In the genomic region with DNA sequence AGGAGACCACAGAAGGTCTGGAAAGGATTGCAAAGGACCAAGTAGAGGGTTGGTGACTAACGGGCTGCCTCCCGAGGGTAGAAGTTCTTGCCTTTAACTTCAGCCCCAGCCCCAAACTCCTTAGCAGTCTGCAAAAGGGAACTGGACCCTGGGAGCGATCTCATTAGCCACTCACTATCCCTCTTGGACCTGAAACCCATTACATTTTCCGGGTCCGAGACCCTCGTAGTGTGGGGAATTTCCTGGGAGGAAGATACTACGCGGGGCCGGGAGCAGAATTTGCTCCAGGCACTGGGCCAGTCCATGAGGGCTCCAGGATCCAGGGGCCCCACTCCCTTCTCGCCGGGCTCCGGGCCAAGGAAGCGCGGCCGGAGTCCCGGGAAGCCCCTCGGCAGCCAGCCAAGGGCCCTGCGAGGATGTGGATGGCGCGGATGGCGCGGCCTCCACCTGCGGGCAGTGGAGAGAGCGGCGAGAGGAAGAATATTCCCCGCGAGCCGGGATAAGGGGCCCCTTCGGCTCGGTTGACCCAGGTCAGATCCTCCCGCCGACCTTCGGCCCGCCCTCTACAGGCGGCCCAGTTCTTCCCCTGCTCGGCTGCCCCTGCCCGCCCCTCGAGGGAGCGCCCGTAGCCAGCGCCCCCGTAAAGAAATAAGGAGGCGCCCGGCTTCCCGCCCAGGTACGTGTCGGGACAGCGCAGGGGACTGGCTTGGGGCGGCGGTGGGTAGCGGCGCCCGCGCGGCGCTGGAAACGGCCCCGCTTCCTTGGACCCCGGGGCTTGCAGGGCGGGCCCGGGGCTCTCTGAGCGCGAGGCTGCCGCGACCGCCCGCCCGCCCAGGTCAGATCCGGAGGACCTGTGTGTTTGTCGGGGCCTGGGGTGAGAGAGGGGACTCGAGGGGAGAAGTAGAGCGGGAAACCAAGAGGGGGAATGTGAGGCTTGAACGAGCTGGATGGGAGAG, we compare ENCODE assay signal across 9 cellular contexts. TPM values are rescaled to one million over a fixed set of nuclear protein-coding genes. Genes with fewer than 3 reads are reported as not detected.
DNase-seq lines count a peak whose midpoint lies in the region; ATAC-seq and TF ChIP-seq lines count a peak whose summit lies in the region.
"Had no signal": no experiment of that assay in that cellular context is flagged by ENCODE, and none has a peak within 500 bp of the region (broad histone marks: within the 10 kb centered on the region; RNA-seq: fewer than 3 reads in every experiment).

A gene with protein sequence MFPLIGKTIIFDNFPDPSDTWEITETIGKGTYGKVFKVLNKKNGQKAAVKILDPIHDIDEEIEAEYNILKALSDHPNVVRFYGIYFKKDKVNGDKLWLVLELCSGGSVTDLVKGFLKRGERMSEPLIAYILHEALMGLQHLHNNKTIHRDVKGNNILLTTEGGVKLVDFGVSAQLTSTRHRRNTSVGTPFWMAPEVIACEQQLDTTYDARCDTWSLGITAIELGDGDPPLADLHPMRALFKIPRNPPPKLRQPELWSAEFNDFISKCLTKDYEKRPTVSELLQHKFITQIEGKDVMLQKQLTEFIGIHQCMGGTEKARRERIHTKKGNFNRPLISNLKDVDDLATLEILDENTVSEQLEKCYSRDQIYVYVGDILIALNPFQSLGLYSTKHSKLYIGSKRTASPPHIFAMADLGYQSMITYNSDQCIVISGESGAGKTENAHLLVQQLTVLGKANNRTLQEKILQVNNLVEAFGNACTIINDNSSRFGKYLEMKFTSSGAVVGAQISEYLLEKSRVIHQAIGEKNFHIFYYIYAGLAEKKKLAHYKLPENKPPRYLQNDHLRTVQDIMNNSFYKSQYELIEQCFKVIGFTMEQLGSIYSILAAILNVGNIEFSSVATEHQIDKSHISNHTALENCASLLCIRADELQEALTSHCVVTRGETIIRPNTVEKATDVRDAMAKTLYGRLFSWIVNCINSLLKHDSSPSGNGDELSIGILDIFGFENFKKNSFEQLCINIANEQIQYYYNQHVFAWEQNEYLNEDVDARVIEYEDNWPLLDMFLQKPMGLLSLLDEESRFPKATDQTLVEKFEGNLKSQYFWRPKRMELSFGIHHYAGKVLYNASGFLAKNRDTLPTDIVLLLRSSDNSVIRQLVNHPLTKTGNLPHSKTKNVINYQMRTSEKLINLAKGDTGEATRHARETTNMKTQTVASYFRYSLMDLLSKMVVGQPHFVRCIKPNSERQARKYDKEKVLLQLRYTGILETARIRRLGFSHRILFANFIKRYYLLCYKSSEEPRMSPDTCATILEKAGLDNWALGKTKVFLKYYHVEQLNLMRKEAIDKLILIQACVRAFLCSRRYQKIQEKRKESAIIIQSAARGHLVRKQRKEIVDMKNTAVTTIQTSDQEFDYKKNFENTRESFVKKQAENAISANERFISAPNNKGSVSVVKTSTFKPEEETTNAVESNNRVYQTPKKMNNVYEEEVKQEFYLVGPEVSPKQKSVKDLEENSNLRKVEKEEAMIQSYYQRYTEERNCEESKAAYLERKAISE (N-terminal part only) (plus strand): TSS at position 577 of the 956 bp plus-strand sequence. CDS start 17,882 bp downstream, outside the sequence.

- H3K9me3 Mint-ChIP-seq in activated B cell treated with CpG ODN at 0.5 μM for 24 hours (no peaks in the 10 kb centered on the region), immature natural killer cell (peaks cover 1 to 19% (median 6%) of the 10 kb centered on the region in 6 donors)

- H3K4me3 Mint-ChIP-seq in activated B cell treated with CpG ODN at 0.5 μM for 24 hours: peak within 1 kb of the TSS; percentile 83
- H3K4me3 Mint-ChIP-seq in immature natural killer cell: peak within 1 kb of the TSS in 3 of 5 donors; percentile 21 to 50 (median 38)

- no peaks in the 10 kb centered on the region for H3K36me3 ChIP-seq in adrenal gland (replicated peaks in 1 of 2)

- H3K36me3 Mint-ChIP-seq in activated B cell treated with CpG ODN at 0.5 μM for 24 hours (ENCODE audit: low read depth) (no peaks in the 10 kb centered on the region), immature natural killer cell (no peaks in the 10 kb centered on the region)

- POLR2A ChIA-PET in activated B cell treated with CpG ODN at 0.5 μM for 24 hours (lab: Charles Lee): interaction anchor here (0.7 kb wide), 1 partner anchor 63 kb away, joined by 6 read pairs; no protein-coding TSS in a partner anchor

- DNase-seq in NCI-H2081 (lab: John Stamatoyannopoulos, UW) (peak; percentile 48 to 77), NCI-H2081 treated with DMSO at 0.1 percent for 48 hours (lab: John Stamatoyannopoulos, UW) (no peak), activated B cell treated with CpG ODN at 0.5 μM for 24 hours (peak; percentile 15), immature natural killer cell (no peak), KBM-7 (no peak), DMS153 treated with DMSO at 0.1 percent for 48 hours (lab: John Stamatoyannopoulos, UW; ENCODE audit: unreplicated experiment) (no peak), adrenal gland (no peak)
- peak; percentile 2 for DNase-seq in stimulated activated naive CD8-positive, alpha-beta T cell treated with anti-CD3 and anti-CD28 coated beads, Interleukin-15, Interleukin-2, amounts not matched to agents 100 U/mL and 50 U/mL, for 24 hours
- DNase-seq: GOT3 had no signal

- no peaks in the 10 kb centered on the region for H3K9me3 ChIP-seq in adrenal gland (replicated peaks in 1 of 3)

- no peak within 1 kb of the TSS for H3K27ac ChIP-seq in adrenal gland

- in situ Hi-C loops in KBM-7 (cut with MboI; ENCODE audit: low pct_unique_long_range_greater_than_20kb, low sequenced_read_pairs): no loop called here

- H3K4me1 Mint-ChIP-seq in activated B cell treated with CpG ODN at 0.5 μM for 24 hours (peaks cover 10% of the 10 kb centered on the region), immature natural killer cell (no peaks in the 10 kb centered on the region)

- peaks cover 26% of the 10 kb centered on the region for H3K27me3 Mint-ChIP-seq in activated B cell treated with CpG ODN at 0.5 μM for 24 hours
- peaks cover 4 to 9% (median 6%) of the 10 kb centered on the region in 3 donors for H3K27me3 Mint-ChIP-seq in immature natural killer cell (ENCODE audit: low read depth in 3 of 3)

- ATAC-seq in activated B cell treated with CpG ODN at 0.5 μM for 24 hours (ENCODE audit: low read depth): peak; percentile 50
- ATAC-seq in stimulated activated naive CD8-positive, alpha-beta T cell treated with anti-CD3 and anti-CD28 coated beads, Interleukin-15, Interleukin-2, amounts not matched to agents 100 U/mL and 50 U/mL, for 24 hours: peak; percentile 40

- no peak for TF ChIP-seq POLR2A in adrenal gland (IDR thresholded peaks at IDR 0.05)

- 5 to 37% (median 10%) methylated on average over 9 to 73 of the region's 73 CpGs for WGBS in adrenal gland, 4 donors

- peak within 1 kb of the TSS in 1 of 4 donors; percentile 17 for H3K4me3 ChIP-seq in adrenal gland

- H3K4me1 ChIP-seq in adrenal gland (replicated peaks in 1 of 2): peaks cover 0 to 7% of the 10 kb centered on the region in 2 donors

- intact Hi-C loops in activated B cell treated with CpG ODN at 0.5 μM for 24 hours (cut with micrococcal nuclease): loop anchor here (1.0 kb wide), 1 partner anchor 28 kb away; no protein-coding TSS in a partner anchor
- intact Hi-C loops in adrenal gland (cut with DNase I): no loop called here

- CTCF ChIA-PET in activated B cell treated with CpG ODN at 0.5 μM for 24 hours (lab: Charles Lee): interaction anchor here (1.6 kb wide), 1 partner anchor 58 kb away, joined by 9 read pairs; no protein-coding TSS in a partner anchor

- no peak within 1 kb of the TSS for H3K27ac Mint-ChIP-seq in activated B cell treated with CpG ODN at 0.5 μM for 24 hours
- no peak within 1 kb of the TSS for H3K27ac Mint-ChIP-seq in immature natural killer cell

- TF ChIP-seq CTCF in activated B cell treated with CpG ODN at 0.5 μM for 24 hours (IDR thresholded peaks at IDR 0.05): no peak
- TF ChIP-seq CTCF in adrenal gland (IDR thresholded peaks at IDR 0.05): no peak

- H3K27me3 ChIP-seq in adrenal gland: peaks cover 26% of the 10 kb centered on the region

RNA-seq across cellular contexts. Expression of the gene that starts here (rescaled TPM):
- 0.98 and 1.1 TPM in 2 replicates for total RNA-seq in activated B cell treated with CpG ODN at 0.5 μM for 24 hours
- not detected for polyA plus RNA-seq in immature natural killer cell
- under 1 TPM in 1 of 8 donors, not detected in 7; 0.14 TPM for total RNA-seq in adrenal gland
- 1 to 10 TPM in 1 of 3 donors, under 1 TPM in 1, not detected in 1; 0.34 to 1.3 TPM for polyA plus RNA-seq in adrenal gland

Comparison
In these comparisons a context has a peak if more than half of its experiments do, and no peak if none do; other contexts are left out.
1. DNase-seq: peak in NCI-H2081 (2 of 2), activated B cell treated with CpG ODN at 0.5 μM for 24 hours (single experiment) and stimulated activated naive CD8-positive, alpha-beta T cell treated with anti-CD3 and anti-CD28 coated beads, Interleukin-15, Interleukin-2, amounts not matched to agents 100 U/mL and 50 U/mL, for 24 hours (single experiment); none in NCI-H2081 treated with DMSO at 0.1 percent for 48 hours (single experiment), immature natural killer cell (0 of 3), KBM-7 (single experiment), DMS153 treated with DMSO at 0.1 percent for 48 hours (single experiment) and adrenal gland (0 of 7).